Comparison of ENCODE assay signal across 19 cellular contexts in the genomic region with DNA sequence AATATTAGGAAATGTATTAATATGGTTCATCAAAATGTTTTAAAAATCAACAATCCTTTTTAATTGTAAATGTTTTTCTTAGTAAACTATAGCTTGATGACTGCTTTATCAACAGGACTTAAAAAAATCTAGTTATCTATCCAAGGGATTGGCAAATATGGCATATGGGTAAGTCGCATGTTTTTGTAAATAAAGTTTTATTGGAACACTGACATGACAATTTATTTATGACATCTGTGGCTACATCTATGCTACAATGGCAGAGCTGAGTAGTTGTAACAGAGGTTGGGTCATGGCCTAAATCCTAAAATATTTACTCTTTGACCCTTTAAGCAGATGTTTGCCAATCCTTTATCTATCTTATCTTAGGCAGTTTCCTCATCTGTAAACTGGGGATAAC.
A peak's percentile ranks its signal among the peaks of the same experiment; 100 is the strongest.
DNase-seq lines count a peak whose midpoint lies in the region; ATAC-seq, FAIRE-seq and TF ChIP-seq lines count a peak whose summit lies in the region.
"Had no signal": no experiment of that assay in that cellular context is flagged by ENCODE, and none has a peak within 500 bp of the region (broad histone marks: within the 10 kb centered on the region; RNA-seq: fewer than 3 reads in every experiment).

No MANE protein-coding gene starts in this region.

- H3K4me2 ChIP-seq in MM.1S (ENCODE audit: low read depth, low read length) = no peak overlapping the region
- H3K4me2 ChIP-seq: BLaER1 had no signal

- H3K9ac ChIP-seq in MM.1S (ENCODE audit: low read length) = no peak overlapping the region
- H3K9ac ChIP-seq: BLaER1 had no signal

- no peaks in the 10 kb centered on the region for H3K9me2 ChIP-seq in MM.1S (replicated peaks; ENCODE audit: insufficient read depth, low read length)

- H3K36me3 ChIP-seq in MM.1S (replicated peaks; ENCODE audit: insufficient read depth, low read length) (no peaks in the 10 kb centered on the region), upper lobe of right lung (no peaks in the 10 kb centered on the region)
- H3K36me3 ChIP-seq: BLaER1, HAP-1 had no signal

- H3K79me2 ChIP-seq in MM.1S (ENCODE audit: low read length) = no peaks in the 10 kb centered on the region

- peak overlapping the region; percentile 30; the same call in 1 of the 2 replicates for H2AFZ ChIP-seq in MM.1S (ENCODE audit: low read length)

- no peak for TF ChIP-seq POLR2A in GM18505 (IDR thresholded peaks at IDR 0.05; ENCODE audit: borderline replicate concordance, extremely low read depth, insufficient read depth, insufficient read length)

- H3K27ac ChIP-seq in MM.1S (ENCODE audit: low read length) = no peak overlapping the region
- H3K27ac ChIP-seq in upper lobe of right lung = no peak overlapping the region
- H3K27ac ChIP-seq: BLaER1, C4-2B had no signal

- DNase-seq in MM.1S = no peak
- no peak for DNase-seq in RCC 7860 (ENCODE audit: low spot score)
- peak; percentile 63 for DNase-seq in fibroblast of villous mesenchyme (ENCODE audit: low read depth)
- DNase-seq in NCI-H2107 (lab: John Stamatoyannopoulos, UW) = no peak
- no peak for DNase-seq in upper lobe of right lung
- DNase-seq: CD4-positive, alpha-beta T cell; CD8-positive, alpha-beta memory T cell; DMS 273 treated with DMSO at 0.1 percent for 48 hours; DMS79; EL; GDM1; GOT3 had no signal

- no peak overlapping the region for H3K4me3 ChIP-seq in MM.1S (ENCODE audit: low read length)
- H3K4me3 ChIP-seq in fibroblast of villous mesenchyme (ENCODE audit: low read depth, low read length) = no peak overlapping the region
- H3K4me3 ChIP-seq in upper lobe of right lung = no peak overlapping the region
- H3K4me3 ChIP-seq: BLaER1, HAP-1 had no signal

- ATAC-seq in GM18505 (IDR thresholded peaks at IDR 0.05; ENCODE audit: unreplicated experiment) (no peak), upper lobe of right lung (no peak)

- H4K20me1 ChIP-seq in MM.1S (ENCODE audit: insufficient read depth, low read length) = no peaks in the 10 kb centered on the region
- H4K20me1 ChIP-seq: BLaER1 had no signal

- no peak for TF ChIP-seq CTCF in MM.1S (IDR thresholded peaks at IDR 0.05; ENCODE audit: low read length)
- TF ChIP-seq CTCF in fibroblast of villous mesenchyme (IDR thresholded peaks at IDR 0.05; ENCODE audit: insufficient read depth, low read depth, low read length) = no peak
- no peak for TF ChIP-seq CTCF in upper lobe of right lung (IDR thresholded peaks at IDR 0.05)

- H3K4me1 ChIP-seq in MM.1S (ENCODE audit: low read length) (no peaks in the 10 kb centered on the region), upper lobe of right lung (no peaks in the 10 kb centered on the region)
- H3K4me1 ChIP-seq: BLaER1 had no signal

- intact Hi-C loops in upper lobe of right lung (cut with DNase I) = no loop called here

- no peaks in the 10 kb centered on the region for H3F3A ChIP-seq in MM.1S (ENCODE audit: insufficient read depth, low read length)

- H3K27me3 ChIP-seq in MM.1S (replicated peaks; ENCODE audit: insufficient read depth, low read length) = no peaks in the 10 kb centered on the region
- H3K27me3 ChIP-seq in upper lobe of right lung = no peaks in the 10 kb centered on the region
- H3K27me3 ChIP-seq: BLaER1 had no signal

- FAIRE-seq in RCC 7860 (lab: Jason Lieb, UNC) = peak; percentile 35
- FAIRE-seq: D721Med, GM12891, H54 had no signal

- H3K9me3 ChIP-seq in MM.1S (replicated peaks; ENCODE audit: insufficient read depth, low read length) (no peaks in the 10 kb centered on the region), upper lobe of right lung (no peaks in the 10 kb centered on the region)
- H3K9me3 ChIP-seq: BLaER1, HAP-1 had no signal
